In genomic region chr20:5770240-5770986, GRCh38 we compare ENCODE assay signal across 18 cellular contexts. TPM values are rescaled to one million over a fixed set of nuclear protein-coding genes. Genes with fewer than 3 reads are reported as not detected.
DNase-seq lines count a peak whose midpoint lies in the region; ATAC-seq and TF ChIP-seq lines count a peak whose summit lies in the region.
"Had no signal": no experiment of that assay in that cellular context is flagged by ENCODE, and none has a peak within 500 bp of the region (broad histone marks: within the 10 kb centered on the region; RNA-seq: fewer than 3 reads in every experiment).

No MANE protein-coding gene starts in this region.

- no peak overlapping the region for H3K23ac ChIP-seq in trophoblast cell (ENCODE audit: low read length)

- H3K4me1 Mint-ChIP-seq in memory B cell = peaks cover 44% of the 10 kb centered on the region

- peak overlapping the region; percentile 9; the same call in 1 of the 2 replicates for H3K27ac ChIP-seq in KMS-11
- H3K27ac ChIP-seq in SU-DHL-6 (ENCODE audit: low read depth, low read length) = peak overlapping the region; percentile 93
- no peak overlapping the region for H3K27ac ChIP-seq in vagina
- H3K27ac ChIP-seq in trophoblast cell (ENCODE audit: low read depth, low read length) = no peak overlapping the region
- H3K27ac ChIP-seq: body of pancreas, testis, VCaP had no signal

- H2AK5ac ChIP-seq in trophoblast cell (ENCODE audit: low read length) = no peak overlapping the region

- peaks cover 31% of the 10 kb centered on the region for H3K36me3 Mint-ChIP-seq in memory B cell

- H3K9me3 Mint-ChIP-seq in memory B cell = no peaks in the 10 kb centered on the region
- H3K9me3 Mint-ChIP-seq: activated T-cell treated with anti-CD3 and anti-CD28 coated beads, Interleukin-2, amount 50 U/mL, for 24 hours; nephron had no signal

- no peak overlapping the region for H4K91ac ChIP-seq in trophoblast cell (ENCODE audit: low read depth, low read length)

- TF ChIP-seq POLR2A in vagina (IDR thresholded peaks at IDR 0.05) = no peak

- no peak overlapping the region for H4K12ac ChIP-seq in trophoblast cell (ENCODE audit: low read depth, low read length)

- TF ChIP-seq CTCF in KMS-11 (conservative IDR thresholded peaks at IDR 0.05; ENCODE audit: low read depth, low read length) = no peak
- TF ChIP-seq CTCF in SU-DHL-6 (IDR thresholded peaks at IDR 0.05; ENCODE audit: insufficient read depth, low read length, poor library complexity, severe bottlenecking) = no peak
- TF ChIP-seq CTCF in vagina (IDR thresholded peaks at IDR 0.05) = no peak

- no peaks in the 10 kb centered on the region for H3K9me3 ChIP-seq in SU-DHL-6 (ENCODE audit: insufficient read depth, low read length)
- no peaks in the 10 kb centered on the region for H3K9me3 ChIP-seq in vagina
- no peaks in the 10 kb centered on the region for H3K9me3 ChIP-seq in trophoblast cell (ENCODE audit: insufficient read depth, low read depth, low read length)
- H3K9me3 ChIP-seq: body of pancreas, MG63, testis had no signal

- H3K79me2 ChIP-seq in KMS-11 (ENCODE audit: insufficient read depth, low read depth) (no peaks in the 10 kb centered on the region), SU-DHL-6 (ENCODE audit: insufficient read depth, low read length) (peaks cover 38% of the 10 kb centered on the region), trophoblast cell (ENCODE audit: control insufficient read depth, insufficient read depth, low read length, poor library complexity) (no peaks in the 10 kb centered on the region)

- no CpG with 5 or more reads among the region's 3 CpGs for WGBS in trophoblast cell (ENCODE audit: extremely low coverage, insufficient coverage, insufficient read length)

- H3F3A ChIP-seq in SU-DHL-6 (ENCODE audit: insufficient read depth) = peaks cover 67% of the 10 kb centered on the region

- H3K9me2 ChIP-seq in SU-DHL-6 (replicated peaks; ENCODE audit: insufficient read depth, low read length) = no peaks in the 10 kb centered on the region

- no peak overlapping the region for H2BK5ac ChIP-seq in trophoblast cell (ENCODE audit: low read depth, low read length, poor library complexity)

- peaks cover 18% of the 10 kb centered on the region for H3K4me1 ChIP-seq in KMS-11 (ENCODE audit: low read depth, poor library complexity, severe bottlenecking)
- no peaks in the 10 kb centered on the region for H3K4me1 ChIP-seq in vagina
- H3K4me1 ChIP-seq in trophoblast cell (ENCODE audit: control insufficient read depth in 1 of 2, insufficient read depth in 2 of 2, low read length in 2 of 2) = no peaks in the 10 kb centered on the region
- H3K4me1 ChIP-seq: testis had no signal

- no peaks in the 10 kb centered on the region for H3K79me1 ChIP-seq in trophoblast cell (ENCODE audit: low read length)

- H3K27me3 ChIP-seq in KMS-11 (ENCODE audit: insufficient read depth, low read depth) (no peaks in the 10 kb centered on the region), SU-DHL-6 (ENCODE audit: low read length) (no peaks in the 10 kb centered on the region), vagina (no peaks in the 10 kb centered on the region), trophoblast cell (ENCODE audit: insufficient read depth, low read length) (no peaks in the 10 kb centered on the region)
- H3K27me3 ChIP-seq: body of pancreas, MG63, testis had no signal

- H2AFZ ChIP-seq in KMS-11 (ENCODE audit: low read depth) = no peak overlapping the region
- no peak overlapping the region for H2AFZ ChIP-seq in SU-DHL-6 (ENCODE audit: low read depth, low read length, severe bottlenecking)
- H2AFZ ChIP-seq in trophoblast cell (ENCODE audit: insufficient read depth, low read length, poor library complexity) = no peak overlapping the region

- no peak overlapping the region for H3K4me3 ChIP-seq in KMS-11 (IDR thresholded peaks at IDR 0.05; ENCODE audit: insufficient read depth, low read depth, low read length)
- H3K4me3 ChIP-seq in SU-DHL-6 (ENCODE audit: insufficient read depth, low read length, poor library complexity, severe bottlenecking) = peak overlapping the region; percentile 32
- H3K4me3 ChIP-seq in vagina = no peak overlapping the region
- no peak overlapping the region for H3K4me3 ChIP-seq in trophoblast cell (ENCODE audit: low read depth, low read length)
- H3K4me3 ChIP-seq: body of pancreas, MG63, testis had no signal

- H3K4me2 ChIP-seq in KMS-11 = 0 out of 2 replicates have a peak overlapping the region, but pooled peaks have one; percentile 17
- H3K4me2 ChIP-seq in SU-DHL-6 (ENCODE audit: low read depth, low read length, poor library complexity, severe bottlenecking) = peak overlapping the region; percentile 52
- no peak overlapping the region for H3K4me2 ChIP-seq in trophoblast cell (ENCODE audit: low read length)

- ATAC-seq in memory B cell (ENCODE audit: low read depth) (peak; percentile 71), HG02678 (IDR thresholded peaks at IDR 0.05; ENCODE audit: unreplicated experiment) (no peak)
- ATAC-seq: body of pancreas, left cardiac atrium had no signal

- H3K27me3 Mint-ChIP-seq in memory B cell = no peaks in the 10 kb centered on the region
- H3K27me3 Mint-ChIP-seq: activated T-cell treated with anti-CD3 and anti-CD28 coated beads, Interleukin-2, amount 50 U/mL, for 24 hours had no signal

- DNase-seq in EH (ENCODE audit: low read depth) = peak; percentile 21
- DNase-seq in memory B cell (ENCODE audit: low spot score in 2 of 2) = no peak
- no peak for DNase-seq in GM19240 (ENCODE audit: insufficient read length, low spot score)
- DNase-seq in vagina (ENCODE audit: extremely low spot score in 2 of 2) = no peak
- DNase-seq in trophoblast cell = no peak
- DNase-seq: activated T-cell treated with anti-CD3 and anti-CD28 coated beads, Interleukin-2, amount 50 U/mL, for 24 hours; body of pancreas; COR-L47; left cardiac atrium; MG63; NCI-H2227 treated with DMSO at 0.1 percent for 48 hours; RPMI8226; testis had no signal

- H4K20me1 ChIP-seq in KMS-11 (ENCODE audit: insufficient read depth) (no peaks in the 10 kb centered on the region), SU-DHL-6 (ENCODE audit: low read depth, low read length) (no peaks in the 10 kb centered on the region)

- H3K14ac ChIP-seq in trophoblast cell (ENCODE audit: low read length) = no peak overlapping the region

- H3K27ac Mint-ChIP-seq in memory B cell = peak overlapping the region; percentile 88
- H3K27ac Mint-ChIP-seq: nephron had no signal

- H4K8ac ChIP-seq in trophoblast cell (ENCODE audit: low read depth, low read length) = no peak overlapping the region

- intact Hi-C loops in vagina (cut with DNase I) = no loop called here

- no peak overlapping the region for H2BK120ac ChIP-seq in trophoblast cell (ENCODE audit: insufficient read depth, low read length, poor library complexity)

- H3K9ac ChIP-seq in KMS-11 (no peak overlapping the region), SU-DHL-6 (ENCODE audit: low read length) (peak overlapping the region; percentile 46), trophoblast cell (ENCODE audit: low read length) (no peak overlapping the region)

- H3K4me3 Mint-ChIP-seq in memory B cell = peak overlapping the region; percentile 32
- H3K4me3 Mint-ChIP-seq: activated T-cell treated with anti-CD3 and anti-CD28 coated beads, Interleukin-2, amount 50 U/mL, for 24 hours; nephron had no signal

- no peak overlapping the region for H3K4ac ChIP-seq in trophoblast cell (ENCODE audit: low read depth, low read length)

- H3K36me3 ChIP-seq in KMS-11 (ENCODE audit: insufficient read depth) (no peaks in the 10 kb centered on the region), SU-DHL-6 (ENCODE audit: low read length) (peaks cover 13% of the 10 kb centered on the region), vagina (peaks cover 0 to 18% of the 10 kb centered on the region in 2 donors), trophoblast cell (ENCODE audit: control insufficient read depth in 1 of 2, insufficient read depth in 2 of 2, low read length in 2 of 2) (no peaks in the 10 kb centered on the region)
- H3K36me3 ChIP-seq: MG63 had no signal

- H2BK12ac ChIP-seq in trophoblast cell (ENCODE audit: low read length) = no peak overlapping the region

- H3K18ac ChIP-seq in trophoblast cell (ENCODE audit: low read length) = no peak overlapping the region

RNA-seq across cellular contexts. Expression of gene SHLD1, which starts 20.2 kb away (rescaled TPM):
- total RNA-seq in vagina = 0.98 TPM
- polyA plus RNA-seq in trophoblast cell (2013) = 2.4 and 2.6 TPM in 2 replicates

Comparison
In these comparisons a context has a peak if more than half of its experiments do, and no peak if none do; other contexts are left out.
1. H3K27ac ChIP-seq: peak in KMS-11 (single experiment) and SU-DHL-6 (single experiment); none in vagina (single experiment) and trophoblast cell (single experiment).